In the genomic region with DNA sequence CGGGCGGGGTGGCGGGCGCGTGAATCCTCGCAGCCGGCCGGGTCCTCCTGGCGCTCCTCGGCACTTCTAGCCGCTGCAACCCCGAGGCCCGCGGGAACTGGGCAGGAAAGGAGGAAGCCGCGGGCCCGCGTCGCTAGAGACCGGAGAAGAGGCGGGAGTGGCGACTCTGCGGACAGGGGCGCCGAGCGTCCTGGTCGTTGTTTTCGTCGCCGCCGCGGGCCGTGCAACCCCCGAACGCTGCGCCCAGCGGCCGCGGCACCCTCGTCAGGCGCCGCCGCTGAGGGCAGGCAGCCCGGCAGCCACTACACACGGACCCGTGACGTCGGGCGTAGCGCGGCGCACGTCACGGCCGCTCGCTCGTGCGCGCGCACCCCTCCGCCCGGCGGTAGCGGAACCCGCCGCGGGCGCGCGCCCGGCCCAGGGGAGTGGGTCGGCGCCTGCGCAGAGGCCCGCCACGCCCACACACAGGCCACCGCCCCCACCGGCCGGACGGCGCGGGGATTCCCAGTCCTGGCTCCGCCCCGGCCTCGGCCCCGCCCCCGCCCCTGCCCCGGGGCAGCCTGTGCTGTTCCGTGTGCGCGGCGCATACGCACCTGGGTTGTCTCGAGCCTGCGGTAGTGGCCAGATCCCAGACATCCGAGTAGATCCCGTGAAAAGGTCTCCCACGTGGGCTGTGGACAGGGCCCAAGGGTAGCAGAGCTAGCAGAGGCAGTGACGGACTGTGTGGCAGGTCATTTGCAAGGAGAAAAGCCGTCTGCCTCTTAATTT, we compare ENCODE assay signal across 1 cellular context.
TF ChIP-seq lines count a peak whose summit lies in the region.

A gene with protein sequence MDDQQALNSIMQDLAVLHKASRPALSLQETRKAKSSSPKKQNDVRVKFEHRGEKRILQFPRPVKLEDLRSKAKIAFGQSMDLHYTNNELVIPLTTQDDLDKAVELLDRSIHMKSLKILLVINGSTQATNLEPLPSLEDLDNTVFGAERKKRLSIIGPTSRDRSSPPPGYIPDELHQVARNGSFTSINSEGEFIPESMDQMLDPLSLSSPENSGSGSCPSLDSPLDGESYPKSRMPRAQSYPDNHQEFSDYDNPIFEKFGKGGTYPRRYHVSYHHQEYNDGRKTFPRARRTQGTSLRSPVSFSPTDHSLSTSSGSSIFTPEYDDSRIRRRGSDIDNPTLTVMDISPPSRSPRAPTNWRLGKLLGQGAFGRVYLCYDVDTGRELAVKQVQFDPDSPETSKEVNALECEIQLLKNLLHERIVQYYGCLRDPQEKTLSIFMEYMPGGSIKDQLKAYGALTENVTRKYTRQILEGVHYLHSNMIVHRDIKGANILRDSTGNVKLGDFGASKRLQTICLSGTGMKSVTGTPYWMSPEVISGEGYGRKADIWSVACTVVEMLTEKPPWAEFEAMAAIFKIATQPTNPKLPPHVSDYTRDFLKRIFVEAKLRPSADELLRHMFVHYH (minus strand): TSS at position 321 of the 768 bp plus-strand sequence. CDS start 44,846 bp downstream, outside the sequence.

TF ChIP-seq in K562, 482 proteins besides CTCF, POLR2A, EP300 and RAD21 (continued from another document and continues in another):
- TF ChIP-seq TBL1XR1 (IDR thresholded peaks at IDR 0.05; ENCODE audit: low read length in 2 of 2): no peak
- no peak for TF ChIP-seq NBN (IDR thresholded peaks at IDR 0.05; ENCODE audit: low read depth)
- no peak for TF ChIP-seq SRSF7 (optimal IDR thresholded peaks at IDR 0.05; ENCODE audit: low read depth, low read length)
- TF ChIP-seq TSC22D4 (tag; IDR thresholded peaks at IDR 0.05): no peak
- TF ChIP-seq BRD9 (IDR thresholded peaks at IDR 0.05; ENCODE audit: low read depth, partially characterized antibody): no peak
- TF ChIP-seq SREBF1 (IDR thresholded peaks at IDR 0.05; ENCODE audit: borderline replicate concordance, low read depth, low read length): no peak
- no peak; the same call in none of the 2 replicates for TF ChIP-seq SIN3B (IDR thresholded peaks at IDR 0.05; ENCODE audit: low read depth)
- TF ChIP-seq KAT7 (CRISPR knock-in tag; IDR thresholded peaks at IDR 0.05; ENCODE audit: borderline replicate concordance): no peak
- TF ChIP-seq FOSL1 (tag; conservative IDR thresholded peaks at IDR 0.05): 0 out of 2 replicates have a peak, but pooled peaks have one; percentile 11
- TF ChIP-seq TAF15 (IDR thresholded peaks at IDR 0.05; ENCODE audit: low read depth, low read length): no peak
- no peak; the same call in 1 of the 2 replicates for TF ChIP-seq ZNF175 (CRISPR knock-in tag; IDR thresholded peaks at IDR 0.05; ENCODE audit: low read depth)
- TF ChIP-seq NR2C2 (CRISPR knock-in tag; IDR thresholded peaks at IDR 0.05): no peak
- TF ChIP-seq NR2C2 (tag; IDR thresholded peaks at IDR 0.05): peak; percentile 68; the same call in 1 of the 2 replicates
- no peak for TF ChIP-seq ZBTB43 (CRISPR knock-in tag; IDR thresholded peaks at IDR 0.05)
- TF ChIP-seq, protein P1, sequence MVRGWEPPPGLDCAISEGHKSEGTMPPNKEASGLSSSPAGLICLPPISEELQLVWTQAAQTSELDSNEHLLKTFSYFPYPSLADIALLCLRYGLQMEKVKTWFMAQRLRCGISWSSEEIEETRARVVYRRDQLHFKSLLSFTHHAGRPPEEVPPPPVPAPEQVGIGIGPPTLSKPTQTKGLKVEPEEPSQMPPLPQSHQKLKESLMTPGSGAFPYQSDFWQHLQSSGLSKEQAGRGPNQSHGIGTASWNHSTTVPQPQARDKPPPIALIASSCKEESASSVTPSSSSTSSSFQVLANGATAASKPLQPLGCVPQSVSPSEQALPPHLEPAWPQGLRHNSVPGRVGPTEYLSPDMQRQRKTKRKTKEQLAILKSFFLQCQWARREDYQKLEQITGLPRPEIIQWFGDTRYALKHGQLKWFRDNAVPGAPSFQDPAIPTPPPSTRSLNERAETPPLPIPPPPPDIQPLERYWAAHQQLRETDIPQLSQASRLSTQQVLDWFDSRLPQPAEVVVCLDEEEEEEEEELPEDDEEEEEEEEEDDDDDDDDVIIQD (CRISPR knock-in tag; IDR thresholded peaks at IDR 0.05): no peak
- TF ChIP-seq CXXC5 (CRISPR knock-in tag; IDR thresholded peaks at IDR 0.05): peak; percentile 91
- no peak for TF ChIP-seq HDAC6 (IDR thresholded peaks at IDR 0.05; ENCODE audit: low read depth, low read length)
- TF ChIP-seq ARID3B (CRISPR knock-in tag; IDR thresholded peaks at IDR 0.05; ENCODE audit: borderline replicate concordance): no peak
- TF ChIP-seq PHF21A (IDR thresholded peaks at IDR 0.05; ENCODE audit: borderline replicate concordance, low read depth): no peak
- TF ChIP-seq FUS (optimal IDR thresholded peaks at IDR 0.05; ENCODE audit: low read depth, low read length): no peak
- peak; percentile 47 for TF ChIP-seq PHF20 (IDR thresholded peaks at IDR 0.05; ENCODE audit: partially characterized antibody)
- no peak for TF ChIP-seq POU5F1 (IDR thresholded peaks at IDR 0.05; ENCODE audit: borderline replicate concordance, low read depth, low read length, partially characterized antibody)
- peak; percentile 65 for TF ChIP-seq MYC (IDR thresholded peaks at IDR 0.05; ENCODE audit: low read depth, low read length)
- TF ChIP-seq MYC (CRISPR knock-in tag; IDR thresholded peaks at IDR 0.05; ENCODE audit: borderline replicate concordance, low read depth): no peak
- TF ChIP-seq HNRNPK (IDR thresholded peaks at IDR 0.05; ENCODE audit: low read depth, low read length, poor library complexity, severe bottlenecking): no peak
- no peak for TF ChIP-seq NFE2 (IDR thresholded peaks at IDR 0.05; ENCODE audit: low read depth)
- TF ChIP-seq THAP7 (CRISPR knock-in tag; IDR thresholded peaks at IDR 0.05): no peak
- no peak for TF ChIP-seq ZNF133 (CRISPR knock-in tag; IDR thresholded peaks at IDR 0.05)
- TF ChIP-seq MLLT1 (IDR thresholded peaks at IDR 0.05): no peak
- TF ChIP-seq, protein P2, sequence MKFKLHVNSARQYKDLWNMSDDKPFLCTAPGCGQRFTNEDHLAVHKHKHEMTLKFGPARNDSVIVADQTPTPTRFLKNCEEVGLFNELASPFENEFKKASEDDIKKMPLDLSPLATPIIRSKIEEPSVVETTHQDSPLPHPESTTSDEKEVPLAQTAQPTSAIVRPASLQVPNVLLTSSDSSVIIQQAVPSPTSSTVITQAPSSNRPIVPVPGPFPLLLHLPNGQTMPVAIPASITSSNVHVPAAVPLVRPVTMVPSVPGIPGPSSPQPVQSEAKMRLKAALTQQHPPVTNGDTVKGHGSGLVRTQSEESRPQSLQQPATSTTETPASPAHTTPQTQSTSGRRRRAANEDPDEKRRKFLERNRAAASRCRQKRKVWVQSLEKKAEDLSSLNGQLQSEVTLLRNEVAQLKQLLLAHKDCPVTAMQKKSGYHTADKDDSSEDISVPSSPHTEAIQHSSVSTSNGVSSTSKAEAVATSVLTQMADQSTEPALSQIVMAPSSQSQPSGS (CRISPR knock-in tag; IDR thresholded peaks at IDR 0.05): no peak
- TF ChIP-seq ZNF77 (CRISPR knock-in tag; IDR thresholded peaks at IDR 0.05): no peak
- TF ChIP-seq CBX3 (IDR thresholded peaks at IDR 0.05; ENCODE audit: borderline replicate concordance in 1 of 2, low read length in 2 of 2): peak in 1 of 2 experiments; percentile 10; a peak in 1 of 3 replicates
- peak; percentile 54; the same call in 1 of the 2 replicates for TF ChIP-seq GABPA (tag; conservative IDR thresholded peaks at IDR 0.05; ENCODE audit: low read depth)
- no peak for TF ChIP-seq PTTG1 (tag; IDR thresholded peaks at IDR 0.05; ENCODE audit: low read depth)
- TF ChIP-seq, protein P3, sequence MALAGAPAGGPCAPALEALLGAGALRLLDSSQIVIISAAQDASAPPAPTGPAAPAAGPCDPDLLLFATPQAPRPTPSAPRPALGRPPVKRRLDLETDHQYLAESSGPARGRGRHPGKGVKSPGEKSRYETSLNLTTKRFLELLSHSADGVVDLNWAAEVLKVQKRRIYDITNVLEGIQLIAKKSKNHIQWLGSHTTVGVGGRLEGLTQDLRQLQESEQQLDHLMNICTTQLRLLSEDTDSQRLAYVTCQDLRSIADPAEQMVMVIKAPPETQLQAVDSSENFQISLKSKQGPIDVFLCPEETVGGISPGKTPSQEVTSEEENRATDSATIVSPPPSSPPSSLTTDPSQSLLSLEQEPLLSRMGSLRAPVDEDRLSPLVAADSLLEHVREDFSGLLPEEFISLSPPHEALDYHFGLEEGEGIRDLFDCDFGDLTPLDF (CRISPR knock-in tag; IDR thresholded peaks at IDR 0.05): no peak
- no peak for TF ChIP-seq ZHX1 (conservative IDR thresholded peaks at IDR 0.05; ENCODE audit: low read length)
- no peak for TF ChIP-seq BDP1 (IDR thresholded peaks at IDR 0.05; ENCODE audit: insufficient read depth, insufficient read length)
- peak; percentile 15; the same call in 1 of the 2 replicates for TF ChIP-seq ZNF316 (IDR thresholded peaks at IDR 0.05)
- no peak; the same call in none of the 2 replicates for TF ChIP-seq GATAD2B (IDR thresholded peaks at IDR 0.05; ENCODE audit: borderline replicate concordance)
- no peak for TF ChIP-seq HNRNPL (IDR thresholded peaks at IDR 0.05; ENCODE audit: low read depth, low read length)
- TF ChIP-seq PCBP2 (IDR thresholded peaks at IDR 0.05; ENCODE audit: low read depth, low read length, poor library complexity, severe bottlenecking): no peak
- TF ChIP-seq, protein P4, sequence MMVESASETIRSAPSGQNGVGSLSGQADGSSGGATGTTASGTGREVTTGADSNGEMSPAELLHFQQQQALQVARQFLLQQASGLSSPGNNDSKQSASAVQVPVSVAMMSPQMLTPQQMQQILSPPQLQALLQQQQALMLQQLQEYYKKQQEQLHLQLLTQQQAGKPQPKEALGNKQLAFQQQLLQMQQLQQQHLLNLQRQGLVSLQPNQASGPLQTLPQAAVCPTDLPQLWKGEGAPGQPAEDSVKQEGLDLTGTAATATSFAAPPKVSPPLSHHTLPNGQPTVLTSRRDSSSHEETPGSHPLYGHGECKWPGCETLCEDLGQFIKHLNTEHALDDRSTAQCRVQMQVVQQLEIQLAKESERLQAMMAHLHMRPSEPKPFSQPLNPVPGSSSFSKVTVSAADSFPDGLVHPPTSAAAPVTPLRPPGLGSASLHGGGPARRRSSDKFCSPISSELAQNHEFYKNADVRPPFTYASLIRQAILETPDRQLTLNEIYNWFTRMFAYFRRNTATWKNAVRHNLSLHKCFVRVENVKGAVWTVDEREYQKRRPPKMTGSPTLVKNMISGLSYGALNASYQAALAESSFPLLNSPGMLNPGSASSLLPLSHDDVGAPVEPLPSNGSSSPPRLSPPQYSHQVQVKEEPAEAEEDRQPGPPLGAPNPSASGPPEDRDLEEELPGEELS (CRISPR knock-in tag; IDR thresholded peaks at IDR 0.05; ENCODE audit: borderline replicate concordance): 0 out of 2 replicates have a peak, but pooled peaks have one; percentile 49
- TF ChIP-seq ESRRB (CRISPR knock-in tag; IDR thresholded peaks at IDR 0.05; ENCODE audit: borderline replicate concordance): no peak
- no peak for TF ChIP-seq ZNF143 (CRISPR knock-in tag; IDR thresholded peaks at IDR 0.05)
- TF ChIP-seq RAD51 (IDR thresholded peaks at IDR 0.05; ENCODE audit: borderline replicate concordance, low read depth): no peak
- no peak for TF ChIP-seq BRCA1 (IDR thresholded peaks at IDR 0.05)
- TF ChIP-seq BRCA1 (CRISPR knock-in tag; IDR thresholded peaks at IDR 0.05): no peak
